18 cellular contexts compared by ENCODE assay signal in genomic region chr14:71952381-71953363, GRCh38. TPM values are rescaled to one million over a fixed set of nuclear protein-coding genes. Genes with fewer than 3 reads are reported as not detected.
"Had no signal": no experiment of that assay in that cellular context is flagged by ENCODE, and none has a peak within 500 bp of the region (broad histone marks: within the 10 kb centered on the region; RNA-seq: fewer than 3 reads in every experiment).

No MANE protein-coding gene starts in this region.

- ATAC-seq: activated CD8-positive, alpha-beta T cell treated with anti-CD3 and anti-CD28 coated beads for 36 hours; foreskin keratinocyte; left lung; pancreas; stimulated activated effector memory CD8-positive, alpha-beta T cell treated with anti-CD3 and anti-CD28 coated beads, Interleukin-12 subunit alpha, Interleukin-12 subunit beta, amount 100 ng/mL, for 72 hours had no signal

- H3K4me1 ChIP-seq: esophagus muscularis mucosa, foreskin keratinocyte, left lung, pancreas, uterus had no signal

- H3K4me3 Mint-ChIP-seq: activated B cell treated with CpG ODN at 0.5 μM for 24 hours; activated CD8-positive, alpha-beta T cell treated with anti-CD3 and anti-CD28 coated beads for 36 hours; activated naive CD4-positive, alpha-beta T cell treated with anti-CD3 and anti-CD28 coated beads, Interleukin-2, amount 50 U/mL, for 24 hours; naive B cell; stimulated activated effector memory CD8-positive, alpha-beta T cell treated with anti-CD3 and anti-CD28 coated beads, Interleukin-12 subunit alpha, Interleukin-12 subunit beta, amount 100 ng/mL, for 72 hours had no signal

- DNase-seq: activated B cell treated with CpG ODN at 0.5 μM for 24 hours; activated CD4-positive, alpha-beta T cell treated with anti-CD3 and anti-CD28 coated beads for 48 hours; activated CD8-positive, alpha-beta T cell treated with anti-CD3 and anti-CD28 coated beads for 36 hours; activated effector memory CD4-positive, alpha-beta T cell treated with anti-CD3 and anti-CD28 coated beads, Interleukin-2, amount 50 U/mL, for 16 hours; activated T-cell treated with anti-CD3 and anti-CD28 coated beads, Interleukin-2, amount 50 U/mL, for 48 hours; foreskin keratinocyte; glutamatergic neuron; kidney; left lung; mammary epithelial cell; naive B cell; pancreas; T1000; tibial artery; uterus had no signal

- H3K27ac Mint-ChIP-seq: activated B cell treated with CpG ODN at 0.5 μM for 24 hours; activated CD8-positive, alpha-beta T cell treated with anti-CD3 and anti-CD28 coated beads for 36 hours; activated naive CD4-positive, alpha-beta T cell treated with anti-CD3 and anti-CD28 coated beads, Interleukin-2, amount 50 U/mL, for 24 hours; naive B cell; stimulated activated effector memory CD8-positive, alpha-beta T cell treated with anti-CD3 and anti-CD28 coated beads, Interleukin-12 subunit alpha, Interleukin-12 subunit beta, amount 100 ng/mL, for 72 hours had no signal

- H3K27ac ChIP-seq: esophagus muscularis mucosa, foreskin keratinocyte, left lung, pancreas, tibial artery, uterus had no signal

- H3K9me3 ChIP-seq: esophagus muscularis mucosa, left lung, pancreas, tibial artery, uterus had no signal

- H3K9me3 Mint-ChIP-seq: activated B cell treated with CpG ODN at 0.5 μM for 24 hours had no signal

- H3K4me3 ChIP-seq: esophagus muscularis mucosa, left lung, pancreas, tibial artery, uterus had no signal

- H3K36me3 Mint-ChIP-seq: activated naive CD4-positive, alpha-beta T cell treated with anti-CD3 and anti-CD28 coated beads, Interleukin-2, amount 50 U/mL, for 24 hours; naive B cell; stimulated activated effector memory CD8-positive, alpha-beta T cell treated with anti-CD3 and anti-CD28 coated beads, Interleukin-12 subunit alpha, Interleukin-12 subunit beta, amount 100 ng/mL, for 72 hours had no signal

- H3K27me3 ChIP-seq: esophagus muscularis mucosa, foreskin keratinocyte, left lung, pancreas, tibial artery, uterus had no signal

- H3K4me1 Mint-ChIP-seq: activated B cell treated with CpG ODN at 0.5 μM for 24 hours; activated naive CD4-positive, alpha-beta T cell treated with anti-CD3 and anti-CD28 coated beads, Interleukin-2, amount 50 U/mL, for 24 hours; naive B cell had no signal

- H3K36me3 ChIP-seq: esophagus muscularis mucosa, left lung, pancreas, tibial artery, uterus had no signal

RNA-seq across cellular contexts. Expression of gene RGS6, which starts 20.4 kb away (rescaled TPM):
- total RNA-seq: activated B cell treated with CpG ODN at 0.5 μM for 24 hours; activated CD8-positive, alpha-beta T cell treated with anti-CD3 and anti-CD28 coated beads for 36 hours; foreskin keratinocyte; mammary epithelial cell had no signal
- polyA plus RNA-seq: foreskin keratinocyte, mammary epithelial cell had no signal
